ENCODE assay signal across 8 cellular contexts in genomic region chr1:231039161-231040018, GRCh38. TPM values are rescaled to one million over a fixed set of nuclear protein-coding genes. Genes with fewer than 3 reads are reported as not detected.
DNase-seq lines count a peak whose midpoint lies in the region; ATAC-seq and TF ChIP-seq lines count a peak whose summit lies in the region.

No MANE protein-coding gene starts in this region.

- no peaks in the 10 kb centered on the region for H3K9me3 Mint-ChIP-seq in IgD-negative memory B cell
- no peaks in the 10 kb centered on the region for H3K9me3 Mint-ChIP-seq in central memory CD8-positive, alpha-beta T cell

- no peaks in the 10 kb centered on the region for H3K9me3 ChIP-seq in liver (ENCODE audit: control insufficient read depth in 4 of 4, low read length in 3 of 4)

- peak overlapping the region; percentile 14 to 42 for H3K27ac ChIP-seq in liver (ENCODE audit: low read depth in 1 of 2, low read length in 2 of 2)

- under 1% methylated on average over 91 of the region's 91 CpGs for whole genome bisulfite sequencing in liver

- peaks cover 9 to 18% (median 14%) of the 10 kb centered on the region in 4 donors for H3K4me1 ChIP-seq in liver (ENCODE audit: control insufficient read depth in 4 of 4, insufficient read depth in 4 of 4, low read length in 3 of 4)

- peak overlapping the region; percentile 77 to 91 (median 84) for H3K4me3 Mint-ChIP-seq in IgD-negative memory B cell
- peak overlapping the region; percentile 67 for H3K4me3 Mint-ChIP-seq in central memory CD8-positive, alpha-beta T cell

- TF ChIP-seq CTCF in WI38 (IDR thresholded peaks at IDR 0.05; ENCODE audit: low read depth, low read length) (no peak), liver (IDR thresholded peaks at IDR 0.05; ENCODE audit: low read depth, low read length, missing input control) (no peak)

- H3K4me1 Mint-ChIP-seq in IgD-negative memory B cell, result peaks cover 5 to 13% (median 13%) of the 10 kb centered on the region in 3 donors
- H3K4me1 Mint-ChIP-seq in central memory CD8-positive, alpha-beta T cell, result peaks cover 17% of the 10 kb centered on the region

- peak overlapping the region in 1 of 3 donors; percentile 31 for H3K27ac Mint-ChIP-seq in IgD-negative memory B cell
- no peak overlapping the region for H3K27ac Mint-ChIP-seq in central memory CD8-positive, alpha-beta T cell (ENCODE audit: low read depth)

- DNase-seq in COLO829 (ENCODE audit: low spot score), result peak; percentile 29
- peak; percentile 13 to 24 for DNase-seq in central memory CD8-positive, alpha-beta T cell (ENCODE audit: low spot score in 2 of 2)
- peak in 2 of 3 experiments; percentile 22 to 26 for DNase-seq in stimulated activated CD4-positive, alpha-beta T cell treated with anti-CD3 and anti-CD28 coated beads, TNF-alpha, amount 100 ng/mL, for 4 hours (ENCODE audit: low read depth in 3 of 3)
- DNase-seq in GM19240 (ENCODE audit: insufficient read length, low spot score), result no peak

- H3K4me3 ChIP-seq in WI38 (ENCODE audit: low read depth, low read length) (peak overlapping the region; percentile 75), liver (ENCODE audit: low read depth in 1 of 3, low read length in 3 of 3) (peak overlapping the region; percentile 9 to 95 (median 68))

- H3K36me3 ChIP-seq in liver (ENCODE audit: control insufficient read depth in 4 of 4, insufficient read depth in 3 of 4, low read depth in 1 of 4, low read length in 3 of 4), result no peaks in the 10 kb centered on the region

- H3K27me3 Mint-ChIP-seq in IgD-negative memory B cell, result no peaks in the 10 kb centered on the region
- no peaks in the 10 kb centered on the region for H3K27me3 Mint-ChIP-seq in central memory CD8-positive, alpha-beta T cell

- no peak for TF ChIP-seq RAD21 in liver (IDR thresholded peaks at IDR 0.05)

- no peaks in the 10 kb centered on the region for H3K27me3 ChIP-seq in liver (ENCODE audit: control insufficient read depth in 4 of 4, insufficient read depth in 4 of 4, low read length in 3 of 4)

- H3K9ac ChIP-seq in liver (ENCODE audit: low read depth in 1 of 2, low read length in 2 of 2), result peak overlapping the region in 1 of 2 donors; percentile 1

- ATAC-seq in GM21423 (IDR thresholded peaks at IDR 0.05; ENCODE audit: unreplicated experiment), result peak; percentile 39
- ATAC-seq in central memory CD8-positive, alpha-beta T cell (replicated peaks; ENCODE audit: extremely low read depth, poor library complexity, severe bottlenecking), result peak; percentile 20

- peaks cover 1% of the 10 kb centered on the region for H3K36me3 Mint-ChIP-seq in IgD-negative memory B cell
- no peaks in the 10 kb centered on the region for H3K36me3 Mint-ChIP-seq in central memory CD8-positive, alpha-beta T cell (ENCODE audit: insufficient read depth)

TF ChIP-seq in liver, 16 proteins besides CTCF, POLR2A, EP300 and RAD21:
- TF ChIP-seq YY1 (IDR thresholded peaks at IDR 0.05), result peak; percentile 18
- no peak for TF ChIP-seq JUND (IDR thresholded peaks at IDR 0.05)
- TF ChIP-seq ZBTB33 (IDR thresholded peaks at IDR 0.05), result no peak
- TF ChIP-seq HNF4G (IDR thresholded peaks at IDR 0.05), result no peak
- no peak for TF ChIP-seq EGR1 (IDR thresholded peaks at IDR 0.05; ENCODE audit: low read depth in 2 of 2)
- no peak for TF ChIP-seq TAF1 (conservative IDR thresholded peaks at IDR 0.05)
- TF ChIP-seq FOXA1 (IDR thresholded peaks at IDR 0.05), result no peak
- TF ChIP-seq REST (IDR thresholded peaks at IDR 0.05), result peak; percentile 93
- TF ChIP-seq NR2F2 (IDR thresholded peaks at IDR 0.05), result no peak
- TF ChIP-seq SP1 (IDR thresholded peaks at IDR 0.05), result no peak
- no peak for TF ChIP-seq GABPA (IDR thresholded peaks at IDR 0.05 in 1 of 2, conservative IDR thresholded peaks at IDR 0.05 in 1 of 2)
- TF ChIP-seq ATF3 (IDR thresholded peaks at IDR 0.05), result no peak
- TF ChIP-seq FOXA2 (IDR thresholded peaks at IDR 0.05), result no peak

RNA-seq across cellular contexts. Expression of gene FAM89A, which starts 0.7 kb away (rescaled TPM):
- polyA plus RNA-seq in IgD-negative memory B cell (6.9 TPM), liver (1 to 10 TPM; 5.3 to 8.1 TPM)
- 1 to 10 TPM; 8.1 to 8.8 TPM for total RNA-seq in liver
